ENCODE assay signal across 10 cellular contexts in the genomic region with DNA sequence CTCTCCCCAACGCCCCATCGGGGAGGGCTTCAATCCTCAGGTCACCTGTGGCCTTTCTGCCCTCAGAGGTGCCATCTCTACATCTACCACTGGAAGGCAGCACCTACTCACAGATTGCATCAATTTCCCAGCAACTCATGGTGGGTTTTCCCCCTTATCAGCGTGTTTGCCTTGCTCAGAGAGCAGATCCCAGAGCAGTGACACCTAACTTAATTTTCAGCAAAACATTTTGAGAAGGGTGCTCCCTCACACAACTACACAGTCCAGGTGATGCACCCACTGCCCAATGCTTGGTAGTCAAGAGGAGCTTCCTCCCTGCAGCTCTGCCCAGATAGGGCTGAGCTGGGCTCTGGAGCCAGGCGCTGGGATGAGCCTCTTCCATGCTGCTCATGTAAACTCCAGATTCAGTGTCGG. TPM values are rescaled to one million over a fixed set of nuclear protein-coding genes. Genes with fewer than 3 reads are reported as not detected.
DNase-seq lines count a peak whose midpoint lies in the region; ATAC-seq and TF ChIP-seq lines count a peak whose summit lies in the region.
"Had no signal": no experiment of that assay in that cellular context is flagged by ENCODE, and none has a peak within 500 bp of the region (broad histone marks: within the 10 kb centered on the region; RNA-seq: fewer than 3 reads in every experiment).

No MANE protein-coding gene starts in this region.

- no peaks in the 10 kb centered on the region for H3K9me3 Mint-ChIP-seq in activated naive CD4-positive, alpha-beta T cell treated with anti-CD3 and anti-CD28 coated beads for 36 hours
- H3K9me3 Mint-ChIP-seq in activated naive CD4-positive, alpha-beta T cell treated with anti-CD3 and anti-CD28 coated beads, Interleukin-2, amount 10 ng/mL, durations not matched to agents 7 days and 5 days, result no peaks in the 10 kb centered on the region
- peaks cover 18% of the 10 kb centered on the region for H3K9me3 Mint-ChIP-seq in nephron progenitor cell

- H3K4me3 ChIP-seq in PC-3 (ENCODE audit: low read length), result no peak overlapping the region
- H3K4me3 ChIP-seq: skin epidermis had no signal

- H3K9me2 ChIP-seq in PC-3 (replicated peaks; ENCODE audit: low read length), result no peaks in the 10 kb centered on the region

- no peaks in the 10 kb centered on the region for H3F3A ChIP-seq in PC-3 (ENCODE audit: low read length, unreplicated experiment)

- H4K20me1 ChIP-seq in PC-3 (ENCODE audit: low read length), result no peaks in the 10 kb centered on the region

- no peaks in the 10 kb centered on the region for H3K79me2 ChIP-seq in PC-3 (ENCODE audit: low read length)

- ATAC-seq in HG02798 (IDR thresholded peaks at IDR 0.05; ENCODE audit: poor library complexity, unreplicated experiment) (peak; percentile 76), PC-3 (peak; percentile 76), left ventricle myocardium superior (no peak)

- peak; percentile 46 for DNase-seq in activated naive CD4-positive, alpha-beta T cell treated with anti-CD3 and anti-CD28 coated beads for 36 hours
- DNase-seq in activated naive CD4-positive, alpha-beta T cell treated with anti-CD3 and anti-CD28 coated beads, Interleukin-2, amount 10 ng/mL, durations not matched to agents 7 days and 5 days, result no peak
- DNase-seq in PC-3 (peak; percentile 58), nephron progenitor cell (peak; percentile 10), dedifferentiated amniotic fluid mesenchymal stem cell (ENCODE audit: extremely low spot score) (no peak), left ventricle myocardium superior (no peak)
- DNase-seq in activated effector memory CD4-positive, alpha-beta T cell treated with anti-CD3 and anti-CD28 coated beads, Interleukin-2, amount 50 U/mL, for 16 hours, result no peak

- H3K9me3 ChIP-seq in PC-3 (ENCODE audit: low read length), result no peaks in the 10 kb centered on the region

- no peaks in the 10 kb centered on the region for H3K27me3 ChIP-seq in PC-3 (ENCODE audit: low read length)

- CTCF ChIA-PET in activated naive CD4-positive, alpha-beta T cell treated with anti-CD3 and anti-CD28 coated beads for 36 hours (lab: Charles Lee), result interaction anchor here (1.0 kb wide), 1 partner anchor 12 kb away, joined by 3 read pairs; no protein-coding TSS in a partner anchor
- CTCF ChIA-PET in activated naive CD4-positive, alpha-beta T cell treated with anti-CD3 and anti-CD28 coated beads, Interleukin-2, amount 10 ng/mL, durations not matched to agents 7 days and 5 days (lab: Charles Lee), result no interaction called here
- CTCF ChIA-PET in PC-3 (lab: Charles Lee), result interaction anchor here (0.6 to 1.0 kb wide), 3 partner anchors 180 to 242 kb away, joined by 3 to 10 read pairs (median 3); no protein-coding TSS in a partner anchor

- peak overlapping the region; percentile 36; the same call in 1 of the 2 replicates for H3K9ac ChIP-seq in PC-3 (ENCODE audit: low read length)

- no peaks in the 10 kb centered on the region for H3K36me3 Mint-ChIP-seq in activated naive CD4-positive, alpha-beta T cell treated with anti-CD3 and anti-CD28 coated beads for 36 hours (ENCODE audit: low read depth)
- H3K36me3 Mint-ChIP-seq in activated naive CD4-positive, alpha-beta T cell treated with anti-CD3 and anti-CD28 coated beads, Interleukin-2, amount 10 ng/mL, durations not matched to agents 7 days and 5 days, result no peaks in the 10 kb centered on the region
- no peaks in the 10 kb centered on the region for H3K36me3 Mint-ChIP-seq in nephron progenitor cell (ENCODE audit: low read depth)

- peak overlapping the region; percentile 41 for H2AFZ ChIP-seq in PC-3 (ENCODE audit: low read length)

- H3K27ac ChIP-seq in PC-3 (ENCODE audit: low read length), result 0 out of 2 replicates have a peak overlapping the region, but pooled peaks have one; percentile 16
- H3K27ac ChIP-seq: skin epidermis had no signal

- H3K27me3 Mint-ChIP-seq in activated naive CD4-positive, alpha-beta T cell treated with anti-CD3 and anti-CD28 coated beads for 36 hours (ENCODE audit: low read depth), result peaks cover 13% of the 10 kb centered on the region
- H3K27me3 Mint-ChIP-seq in activated naive CD4-positive, alpha-beta T cell treated with anti-CD3 and anti-CD28 coated beads, Interleukin-2, amount 10 ng/mL, durations not matched to agents 7 days and 5 days, result peaks cover 5% of the 10 kb centered on the region
- peaks cover 13% of the 10 kb centered on the region for H3K27me3 Mint-ChIP-seq in nephron progenitor cell (ENCODE audit: low read depth, poor library complexity)

- POLR2A ChIA-PET in PC-3 (lab: Charles Lee; ENCODE audit: unreplicated experiment), result no interaction called here

- no peaks in the 10 kb centered on the region for H3K36me3 ChIP-seq in PC-3 (ENCODE audit: low read depth, low read length)

- H3K27ac Mint-ChIP-seq in activated naive CD4-positive, alpha-beta T cell treated with anti-CD3 and anti-CD28 coated beads for 36 hours, result no peak overlapping the region
- no peak overlapping the region for H3K27ac Mint-ChIP-seq in activated naive CD4-positive, alpha-beta T cell treated with anti-CD3 and anti-CD28 coated beads, Interleukin-2, amount 10 ng/mL, durations not matched to agents 7 days and 5 days
- no peak overlapping the region for H3K27ac Mint-ChIP-seq in nephron progenitor cell
- H3K27ac Mint-ChIP-seq: activated naive CD4-positive, alpha-beta T cell treated with anti-CD3 and anti-CD28 coated beads, Interleukin-2, amount 50 U/mL, for 72 hours had no signal

- no peaks in the 10 kb centered on the region; the same call in 1 of the 2 replicates for H3K4me1 ChIP-seq in PC-3 (ENCODE audit: insufficient read depth, low read length)

- H3K4me2 ChIP-seq in PC-3 (ENCODE audit: low read length), result 0 out of 2 replicates have a peak overlapping the region, but pooled peaks have one; percentile 1

- no TSS peak for BruUV-seq in PC-3 (replicated peaks; lab: Mats Ljungman, UMichigan)

- no peaks in the 10 kb centered on the region for H3K4me1 Mint-ChIP-seq in activated naive CD4-positive, alpha-beta T cell treated with anti-CD3 and anti-CD28 coated beads for 36 hours (ENCODE audit: low read depth)
- no peaks in the 10 kb centered on the region for H3K4me1 Mint-ChIP-seq in activated naive CD4-positive, alpha-beta T cell treated with anti-CD3 and anti-CD28 coated beads, Interleukin-2, amount 10 ng/mL, durations not matched to agents 7 days and 5 days
- no peaks in the 10 kb centered on the region for H3K4me1 Mint-ChIP-seq in nephron progenitor cell

- TF ChIP-seq CTCF in PC-3 (conservative IDR thresholded peaks at IDR 0.05; ENCODE audit: low read depth, low read length) (peak; percentile 91), nephron progenitor cell (IDR thresholded peaks at IDR 0.05) (peak; percentile 31)

- intact Hi-C loops in activated naive CD4-positive, alpha-beta T cell treated with anti-CD3 and anti-CD28 coated beads for 36 hours (cut with micrococcal nuclease), result loop anchor here (1.0 kb wide), 1 partner anchor 621 kb away; no protein-coding TSS in a partner anchor
- intact Hi-C loops in PC-3 (cut with micrococcal nuclease) (loop anchor here (1.0 to 5.0 kb wide), 4 partner anchors 62 to 625 kb away; no protein-coding TSS in a partner anchor), left ventricle myocardium superior (cut with micrococcal nuclease) (no loop called here)

- no peak overlapping the region for H3K4me3 Mint-ChIP-seq in activated naive CD4-positive, alpha-beta T cell treated with anti-CD3 and anti-CD28 coated beads for 36 hours
- H3K4me3 Mint-ChIP-seq in activated naive CD4-positive, alpha-beta T cell treated with anti-CD3 and anti-CD28 coated beads, Interleukin-2, amount 10 ng/mL, durations not matched to agents 7 days and 5 days, result no peak overlapping the region
- H3K4me3 Mint-ChIP-seq in nephron progenitor cell, result no peak overlapping the region

RNA-seq across cellular contexts. Expression of a gene that starts 48.2 kb away (rescaled TPM):
- total RNA-seq in activated naive CD4-positive, alpha-beta T cell treated with anti-CD3 and anti-CD28 coated beads for 36 hours, result not detected
- not detected in 2 replicates for total RNA-seq in PC-3 (2014; rRNA removed)
- 0.37 TPM for total RNA-seq in left ventricle myocardium superior
- total RNA-seq: activated naive CD4-positive, alpha-beta T cell treated with anti-CD3 and anti-CD28 coated beads, Interleukin-2, amount 50 U/mL, for 72 hours had no signal

Comparison
In these comparisons a context has a peak if more than half of its experiments do, and no peak if none do; other contexts are left out.
1. DNase-seq: peak in activated naive CD4-positive, alpha-beta T cell treated with anti-CD3 and anti-CD28 coated beads for 36 hours (single experiment), PC-3 (single experiment) and nephron progenitor cell (single experiment); none in activated naive CD4-positive, alpha-beta T cell treated with anti-CD3 and anti-CD28 coated beads, Interleukin-2, amount 10 ng/mL, durations not matched to agents 7 days and 5 days (single experiment), dedifferentiated amniotic fluid mesenchymal stem cell (single experiment), activated effector memory CD4-positive, alpha-beta T cell treated with anti-CD3 and anti-CD28 coated beads, Interleukin-2, amount 50 U/mL, for 16 hours (single experiment) and left ventricle myocardium superior (single experiment).